8 cellular contexts compared by ENCODE assay signal in the genomic region with DNA sequence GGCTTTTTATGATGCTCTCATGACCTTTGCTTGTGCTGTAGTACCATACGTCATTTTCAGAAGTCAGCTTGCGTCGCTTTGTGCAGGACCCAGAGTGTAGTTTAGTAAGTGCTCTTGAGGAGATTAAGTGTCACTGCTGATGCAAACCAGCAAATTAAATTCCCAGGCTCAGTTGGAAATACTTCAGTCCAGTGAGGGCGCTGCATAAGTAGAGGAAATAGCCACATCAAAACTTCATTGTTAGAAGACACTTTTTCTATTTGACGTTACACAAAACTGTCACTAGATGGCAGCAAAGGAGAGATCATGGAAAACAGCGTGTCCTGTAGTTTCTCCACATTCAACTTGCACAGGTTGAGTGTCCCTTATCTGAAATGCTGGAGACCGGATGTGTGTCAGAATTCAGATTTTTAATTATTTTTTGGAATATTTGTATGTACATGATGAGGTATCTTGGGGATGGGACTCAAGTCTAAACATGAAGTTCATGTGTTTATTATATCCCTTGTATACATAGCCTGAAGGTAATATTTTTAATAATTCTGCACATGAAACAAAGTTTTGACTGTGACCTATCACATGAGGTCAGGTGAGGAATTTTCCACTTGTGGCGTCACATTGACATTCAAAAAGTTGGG. TPM values are rescaled to one million over a fixed set of nuclear protein-coding genes. Genes with fewer than 3 reads are reported as not detected.
DNase-seq lines count a peak whose midpoint lies in the region; ATAC-seq and TF ChIP-seq lines count a peak whose summit lies in the region.

No MANE protein-coding gene starts in this region.

- TF ChIP-seq EP300 in neural cell (conservative IDR thresholded peaks at IDR 0.05; ENCODE audit: poor library complexity, severe bottlenecking), result no peak

- H3K4me3 Mint-ChIP-seq in CD14-positive monocyte, result no peak overlapping the region

- peak; percentile 93 for TF ChIP-seq RAD21 in neural cell (conservative IDR thresholded peaks at IDR 0.05)

- H3K4me2 ChIP-seq in neural cell (ENCODE audit: low read length), result no peak overlapping the region

- no peak overlapping the region for H3K9ac ChIP-seq in neural cell (ENCODE audit: low read length)

- H3K4me1 Mint-ChIP-seq in CD14-positive monocyte, result peaks cover 15% of the 10 kb centered on the region

- no peaks in the 10 kb centered on the region for H3K9me3 ChIP-seq in neural cell (ENCODE audit: low read length)

- H3K4me3 ChIP-seq in neural cell (ENCODE audit: low read length), result no peak overlapping the region

- H3K27ac ChIP-seq in neural cell (ENCODE audit: low read length), result no peak overlapping the region

- H4K20me1 ChIP-seq in neural cell (ENCODE audit: insufficient read depth), result no peaks in the 10 kb centered on the region

- ATAC-seq in GM18517 (IDR thresholded peaks at IDR 0.05; ENCODE audit: unreplicated experiment), result peak; percentile 96
- ATAC-seq in HG03045 (IDR thresholded peaks at IDR 0.05; ENCODE audit: unreplicated experiment), result peak; percentile 70

- no peaks in the 10 kb centered on the region for H3K36me3 ChIP-seq in neural cell (ENCODE audit: insufficient read depth, low read length)

- no peak for DNase-seq in CD14-positive monocyte (ENCODE audit: low spot score)
- DNase-seq in NCI-H187 (lab: John Stamatoyannopoulos, UW), result peak; percentile 25
- peak; percentile 84 for DNase-seq in SW480 (ENCODE audit: low spot score)
- peak; percentile 93 for DNase-seq in fibroblast of gingiva (ENCODE audit: low read depth)
- DNase-seq in islet precursor cell, result no peak

- H3K27ac Mint-ChIP-seq in CD14-positive monocyte, result no peak overlapping the region

- no peaks in the 10 kb centered on the region for H3K27me3 ChIP-seq in neural cell (ENCODE audit: insufficient read depth, low read depth, low read length)

- intact Hi-C loops in CD14-positive monocyte (cut with micrococcal nuclease), result no loop called here

- H3K79me2 ChIP-seq in neural cell (replicated peaks; ENCODE audit: insufficient read depth, low read length), result no peaks in the 10 kb centered on the region

- peaks cover 0 to 6% (median 1%) of the 10 kb centered on the region in 7 donors for H3K9me3 Mint-ChIP-seq in CD14-positive monocyte

- H3K9me2 ChIP-seq in neural cell (ENCODE audit: insufficient read depth, low read length), result no peaks in the 10 kb centered on the region

- no peaks in the 10 kb centered on the region for H3K27me3 Mint-ChIP-seq in CD14-positive monocyte (ENCODE audit: low read depth in 3 of 3)

- peak; percentile 81 for TF ChIP-seq CTCF in CD14-positive monocyte (IDR thresholded peaks at IDR 0.05)
- TF ChIP-seq CTCF in neural cell (IDR thresholded peaks at IDR 0.05; ENCODE audit: poor library complexity, severe bottlenecking), result peak; percentile 88

- no peak overlapping the region for H2AFZ ChIP-seq in neural cell (ENCODE audit: low read depth, low read length)

- no peaks in the 10 kb centered on the region for H3F3A ChIP-seq in neural cell (ENCODE audit: insufficient read depth, low read length, poor library complexity, severe bottlenecking)

- peaks cover 12 to 15% of the 10 kb centered on the region in 2 donors for H3K36me3 Mint-ChIP-seq in CD14-positive monocyte

TF ChIP-seq in neural cell, 6 proteins besides CTCF, POLR2A, EP300 and RAD21:
- TF ChIP-seq TAF1 (IDR thresholded peaks at IDR 0.05; ENCODE audit: low read depth), result no peak
- TF ChIP-seq SMC3 (conservative IDR thresholded peaks at IDR 0.05; ENCODE audit: poor library complexity), result peak; percentile 84
- no peak for TF ChIP-seq POLR2AphosphoS5 (IDR thresholded peaks at IDR 0.05)
TF ChIP-seq in neural cell: peak in this region for 1.

RNA-seq across cellular contexts. Expression of gene ZNF22, which starts 7.9 kb away (rescaled TPM):
- polyA plus RNA-seq in CD14-positive monocyte (10 to 100 TPM; 10.4 to 14.6 TPM), neural cell (32.9 and 34.1 TPM in 2 replicates)
- 34.6 and 35.8 TPM in 2 replicates for polyA minus RNA-seq in neural cell

RNA-seq across cellular contexts. Expression of gene DEPP1, which starts 30.0 kb away (rescaled TPM):
- not detected for polyA plus RNA-seq in CD14-positive monocyte
- 4.3 and 5.2 TPM in 2 replicates for polyA plus RNA-seq in neural cell
- polyA minus RNA-seq in neural cell, result 9.5 and 10.4 TPM in 2 replicates

RNA-seq across cellular contexts. Expression of gene RASSF4, which starts 49.0 kb away (rescaled TPM):
- polyA plus RNA-seq in CD14-positive monocyte (100 to 1,000 TPM; 117 to 120 TPM), neural cell (10.2 and 12.4 TPM in 2 replicates)
- 6.3 and 10.0 TPM in 2 replicates for polyA minus RNA-seq in neural cell

Comparison
In these comparisons a context has a peak if more than half of its experiments do, and no peak if none do; other contexts are left out.
1. DNase-seq: peak in NCI-H187 (2 of 2), SW480 (single experiment) and fibroblast of gingiva (single experiment); none in CD14-positive monocyte (single experiment) and islet precursor cell (single experiment).